ENCODE assay signal across 8 cellular contexts in the genomic region with DNA sequence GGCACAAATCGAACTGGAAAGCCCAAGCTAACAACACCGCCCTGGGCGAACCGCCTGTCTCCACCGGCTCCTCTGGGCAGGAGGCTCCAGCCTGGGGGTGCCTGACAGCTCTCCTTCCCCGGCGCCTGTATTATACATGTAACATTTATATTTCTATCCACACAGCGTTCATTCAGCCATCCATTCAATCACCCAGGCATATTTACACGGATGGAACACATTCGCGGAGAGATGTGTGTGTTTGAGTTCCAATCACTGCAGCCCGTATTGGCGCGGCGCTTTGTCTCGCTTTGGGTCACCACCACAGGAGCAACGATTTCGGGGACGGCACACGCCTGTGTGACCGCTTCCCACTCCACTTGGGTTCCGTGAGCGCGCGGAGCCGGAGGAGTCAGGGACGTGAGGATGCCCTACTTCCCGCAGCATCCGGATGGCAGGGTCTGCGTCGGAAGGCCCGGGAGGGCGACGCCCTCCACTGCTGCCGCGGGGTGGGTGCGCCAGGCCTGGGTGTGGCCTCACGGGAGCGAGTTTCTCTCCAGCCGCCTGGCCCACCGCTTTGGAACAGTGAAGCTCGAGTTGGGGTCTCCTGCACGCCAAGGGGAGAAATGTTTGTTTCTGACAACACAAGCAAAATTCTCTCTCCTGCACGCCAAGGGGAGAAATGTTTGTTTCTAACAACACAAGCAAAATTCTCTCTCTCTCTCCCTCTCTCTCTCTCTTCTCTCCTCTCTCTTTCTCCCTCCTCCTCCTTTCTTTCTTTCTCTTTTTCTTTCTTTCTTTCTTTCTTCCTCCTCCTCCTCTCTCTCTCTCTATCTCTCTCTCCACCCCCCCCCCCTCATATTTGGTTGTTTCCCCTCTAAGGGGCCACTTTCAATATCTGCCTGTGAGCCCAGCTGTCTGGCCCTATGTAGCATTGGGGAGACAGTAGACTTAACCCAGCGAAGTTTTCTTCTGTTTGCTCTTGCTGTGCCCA.
DNase-seq lines count a peak whose midpoint lies in the region; ATAC-seq lines count a peak whose summit lies in the region.

No MANE protein-coding gene starts in this region.

- H3K36me3 ChIP-seq in iPS-18a (ENCODE audit: control insufficient read depth, low read depth, low read length), result no peaks in the 10 kb centered on the region

- H3K9me3 ChIP-seq in iPS-18a (ENCODE audit: control insufficient read depth, low read depth, low read length), result no peaks in the 10 kb centered on the region

- peaks cover 34% of the 10 kb centered on the region for H3K4me1 Mint-ChIP-seq in stimulated activated memory B cell treated with anti-CD40 and anti-IgM and Interleukin-4, amounts not matched to agents 10 μg/mL and 1 μg/mL and 100 μg/mL, for 72 hours

- peak overlapping the region; percentile 78 for H3K4me3 Mint-ChIP-seq in stimulated activated memory B cell treated with anti-CD40 and anti-IgM and Interleukin-4, amounts not matched to agents 10 μg/mL and 1 μg/mL and 100 μg/mL, for 72 hours

- peaks cover 22% of the 10 kb centered on the region for H3K4me1 ChIP-seq in iPS-18a (ENCODE audit: control insufficient read depth, low read depth, low read length)

- H3K9ac ChIP-seq in iPS-18a (ENCODE audit: low read length), result no peak overlapping the region

- H3K4me3 ChIP-seq in iPS-18a (ENCODE audit: low read length), result peak overlapping the region; percentile 70

- peak; percentile 9 for DNase-seq in activated CD4-positive, alpha-beta T cell treated with anti-CD3 and anti-CD28 coated beads for 48 hours
- DNase-seq in activated CD4-positive, alpha-beta T cell treated with anti-CD3 and anti-CD28 coated beads, Interleukin-2, amount 50 U/mL, for 4 hours, result no peak
- DNase-seq in activated CD4-positive, alpha-beta T cell treated with anti-CD3 and anti-CD28 coated beads, Interleukin-2, amount 50 U/mL, for 48 hours, result peak; percentile 7 to 8

- no peaks in the 10 kb centered on the region for H3K9me3 Mint-ChIP-seq in stimulated activated memory B cell treated with anti-CD40 and anti-IgM and Interleukin-4, amounts not matched to agents 10 μg/mL and 1 μg/mL and 100 μg/mL, for 72 hours

- peaks cover 87% of the 10 kb centered on the region for H3K27me3 ChIP-seq in iPS-18a (ENCODE audit: control insufficient read depth, insufficient read depth, low read length)

- no peak overlapping the region for H3K27ac ChIP-seq in iPS-18a (ENCODE audit: low read length)

- ATAC-seq in stimulated activated memory B cell treated with anti-CD40 and anti-IgM and Interleukin-4, amounts not matched to agents 10 μg/mL and 1 μg/mL and 100 μg/mL, for 72 hours, result no peak
- no peak for ATAC-seq in activated CD4-positive, CD25-positive, alpha-beta regulatory T cell treated with anti-CD3 and anti-CD28 coated beads, Interleukin-2, amount 50 U/mL, for 24 hours
- ATAC-seq in HG03378 (IDR thresholded peaks at IDR 0.05; ENCODE audit: unreplicated experiment) (no peak), GM19023 (IDR thresholded peaks at IDR 0.05; ENCODE audit: unreplicated experiment) (no peak)

- H3K27ac Mint-ChIP-seq in stimulated activated memory B cell treated with anti-CD40 and anti-IgM and Interleukin-4, amounts not matched to agents 10 μg/mL and 1 μg/mL and 100 μg/mL, for 72 hours, result no peak overlapping the region

- peaks cover 71% of the 10 kb centered on the region for H3K27me3 Mint-ChIP-seq in stimulated activated memory B cell treated with anti-CD40 and anti-IgM and Interleukin-4, amounts not matched to agents 10 μg/mL and 1 μg/mL and 100 μg/mL, for 72 hours

- H3K36me3 Mint-ChIP-seq in stimulated activated memory B cell treated with anti-CD40 and anti-IgM and Interleukin-4, amounts not matched to agents 10 μg/mL and 1 μg/mL and 100 μg/mL, for 72 hours, result no peaks in the 10 kb centered on the region

Comparison
In these comparisons a context has a peak if more than half of its experiments do, and no peak if none do; other contexts are left out.
1. DNase-seq: peak in activated CD4-positive, alpha-beta T cell treated with anti-CD3 and anti-CD28 coated beads for 48 hours (single experiment) and activated CD4-positive, alpha-beta T cell treated with anti-CD3 and anti-CD28 coated beads, Interleukin-2, amount 50 U/mL, for 48 hours (2 of 2); none in activated CD4-positive, alpha-beta T cell treated with anti-CD3 and anti-CD28 coated beads, Interleukin-2, amount 50 U/mL, for 4 hours (0 of 2).